8 cellular contexts compared by ENCODE assay signal in the genomic region with DNA sequence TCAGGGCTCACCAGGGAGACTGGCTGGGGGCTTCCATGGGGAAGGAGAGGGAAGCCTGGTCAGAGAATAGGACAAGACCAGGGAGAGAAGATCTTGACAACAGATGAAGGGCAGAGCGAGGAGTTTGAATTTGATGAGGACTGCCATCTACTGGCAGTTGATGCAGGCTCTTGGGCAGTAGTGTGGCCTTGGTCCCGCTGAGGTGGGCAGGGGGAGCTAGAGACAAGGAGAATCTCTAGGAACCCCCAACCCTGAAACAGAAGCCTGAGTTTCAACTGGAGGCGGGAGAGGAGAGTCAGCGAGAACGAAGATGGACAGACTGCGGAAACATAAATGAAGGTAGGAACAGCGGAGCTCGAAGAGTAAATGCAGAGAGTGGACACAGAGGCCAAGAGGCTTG.
DNase-seq lines count a peak whose midpoint lies in the region; ATAC-seq and TF ChIP-seq lines count a peak whose summit lies in the region.

No MANE protein-coding gene starts in this region.

- no peaks in the 10 kb centered on the region for H3K9me3 ChIP-seq in endodermal cell (ENCODE audit: control insufficient read depth, low read length)

- TF ChIP-seq CTCF in endodermal cell (conservative IDR thresholded peaks at IDR 0.05): peak; percentile 95

- H3K4me3 Mint-ChIP-seq in activated naive CD4-positive, alpha-beta T cell treated with anti-CD3 and anti-CD28 coated beads for 36 hours: no peak overlapping the region
- H3K4me3 Mint-ChIP-seq in endodermal cell: no peak overlapping the region

- no peaks in the 10 kb centered on the region for H3K4me1 ChIP-seq in endodermal cell (ENCODE audit: control insufficient read depth, insufficient read depth, low read length)
- no peaks in the 10 kb centered on the region for H3K4me1 ChIP-seq in mesendoderm (ENCODE audit: control insufficient read depth, low read depth, low read length)

- H3K23ac ChIP-seq in mesendoderm (ENCODE audit: low read length): no peak overlapping the region

- no peak overlapping the region for H3K4ac ChIP-seq in mesendoderm (ENCODE audit: low read depth, low read length)

- no peaks in the 10 kb centered on the region for H3K36me3 ChIP-seq in endodermal cell (ENCODE audit: control insufficient read depth, insufficient read depth, low read length)
- H3K36me3 ChIP-seq in mesendoderm (ENCODE audit: control insufficient read depth, insufficient read depth, low read length): no peaks in the 10 kb centered on the region

- no peaks in the 10 kb centered on the region for H3K79me2 ChIP-seq in mesendoderm (ENCODE audit: control insufficient read depth, insufficient read depth, low read length)

- no peak overlapping the region for H3K4me2 ChIP-seq in mesendoderm (ENCODE audit: low read length)

- no peaks in the 10 kb centered on the region for H3K36me3 Mint-ChIP-seq in activated naive CD4-positive, alpha-beta T cell treated with anti-CD3 and anti-CD28 coated beads for 36 hours (ENCODE audit: low read depth)
- H3K36me3 Mint-ChIP-seq in endodermal cell (ENCODE audit: low read depth): no peaks in the 10 kb centered on the region

- intact Hi-C loops in activated naive CD4-positive, alpha-beta T cell treated with anti-CD3 and anti-CD28 coated beads for 36 hours (cut with micrococcal nuclease): loop anchor here (1.0 to 2.0 kb wide), 4 partner anchors 83 to 361 kb away; no protein-coding TSS in a partner anchor

- H3K4me3 ChIP-seq in endodermal cell (ENCODE audit: low read length) (no peak overlapping the region), mesendoderm (ENCODE audit: low read length) (no peak overlapping the region)

- H2BK15ac ChIP-seq in mesendoderm (replicated peaks; ENCODE audit: low read depth): no peak overlapping the region

- H2BK5ac ChIP-seq in mesendoderm (ENCODE audit: low read length): no peak overlapping the region

- H3K27me3 Mint-ChIP-seq in activated naive CD4-positive, alpha-beta T cell treated with anti-CD3 and anti-CD28 coated beads for 36 hours (ENCODE audit: low read depth): no peaks in the 10 kb centered on the region
- H3K27me3 Mint-ChIP-seq in endodermal cell (ENCODE audit: insufficient read depth): peaks cover 2% of the 10 kb centered on the region

- 54 to 59% methylated on average over 8 of the region's 8 CpGs for WGBS in endodermal cell (ENCODE audit: insufficient coverage in 1 of 2, insufficient read length in 1 of 2), 2 experiments
- WGBS in mesendoderm (ENCODE audit: extremely low coverage, insufficient coverage, low lambda C conversion rate): no CpG with 5 or more reads among the region's 8 CpGs

- H3K27me3 ChIP-seq in endodermal cell (ENCODE audit: control insufficient read depth, insufficient read depth, low read length, poor library complexity, severe bottlenecking) (no peaks in the 10 kb centered on the region), mesendoderm (ENCODE audit: insufficient read depth, low read length, poor library complexity) (no peaks in the 10 kb centered on the region)

- no peaks in the 10 kb centered on the region for H3K79me1 ChIP-seq in mesendoderm (ENCODE audit: low read length)

- H4K5ac ChIP-seq in mesendoderm (ENCODE audit: low read length): no peak overlapping the region

- ATAC-seq in GM18519 (IDR thresholded peaks at IDR 0.05; ENCODE audit: low FRiP score, unreplicated experiment): no peak
- ATAC-seq in GM19324 (IDR thresholded peaks at IDR 0.05; ENCODE audit: low FRiP score, unreplicated experiment): no peak

- no peak overlapping the region for H2AK5ac ChIP-seq in mesendoderm (ENCODE audit: low read length)

- H2BK120ac ChIP-seq in mesendoderm (ENCODE audit: low read depth, low read length): no peak overlapping the region

- no peak overlapping the region for H4K8ac ChIP-seq in mesendoderm (ENCODE audit: low read depth, low read length)

- no peak overlapping the region for H3K18ac ChIP-seq in mesendoderm (ENCODE audit: low read length)

- no peak overlapping the region for H3K9ac ChIP-seq in endodermal cell (ENCODE audit: extremely low read depth, low read length, poor library complexity, severe bottlenecking)
- H3K9ac ChIP-seq in mesendoderm (ENCODE audit: low read length): no peak overlapping the region

- H3K4me1 Mint-ChIP-seq in activated naive CD4-positive, alpha-beta T cell treated with anti-CD3 and anti-CD28 coated beads for 36 hours (ENCODE audit: low read depth): no peaks in the 10 kb centered on the region
- no peaks in the 10 kb centered on the region for H3K4me1 Mint-ChIP-seq in endodermal cell

- H3K9me3 Mint-ChIP-seq in activated naive CD4-positive, alpha-beta T cell treated with anti-CD3 and anti-CD28 coated beads for 36 hours: no peaks in the 10 kb centered on the region
- H3K9me3 Mint-ChIP-seq in endodermal cell: no peaks in the 10 kb centered on the region

- CTCF ChIA-PET in activated naive CD4-positive, alpha-beta T cell treated with anti-CD3 and anti-CD28 coated beads for 36 hours (lab: Charles Lee): interaction anchor here (0.5 to 3.0 kb wide), 8 partner anchors 72 to 361 kb away, joined by 3 to 14 read pairs (median 4); no protein-coding TSS in a partner anchor

- no peak overlapping the region for H3K27ac ChIP-seq in endodermal cell (ENCODE audit: low read depth, low read length)
- H3K27ac ChIP-seq in mesendoderm (ENCODE audit: low read depth, low read length): no peak overlapping the region

- peak overlapping the region; percentile 6 for H3K56ac ChIP-seq in mesendoderm (ENCODE audit: low read length)

- DNase-seq in activated naive CD4-positive, alpha-beta T cell treated with anti-CD3 and anti-CD28 coated beads for 36 hours: peak; percentile 26
- no peak for DNase-seq in activated naive CD4-positive, alpha-beta T cell treated with anti-CD3 and anti-CD28 coated beads, Interleukin-2, amount 50 U/mL, for 16 hours
- DNase-seq in NCI-H82 treated with DMSO at 0.1 percent for 48 hours (lab: John Stamatoyannopoulos, UW; ENCODE audit: unreplicated experiment): peak; percentile 2
- DNase-seq in endodermal cell: peak; percentile 91
- peak; percentile 89 for DNase-seq in mesendoderm
- DNase-seq in cortex of kidney (lab: John Stamatoyannopoulos, UW): no peak

- H3K27ac Mint-ChIP-seq in activated naive CD4-positive, alpha-beta T cell treated with anti-CD3 and anti-CD28 coated beads for 36 hours: no peak overlapping the region
- no peak overlapping the region for H3K27ac Mint-ChIP-seq in endodermal cell

Comparison
In these comparisons a context has a peak if more than half of its experiments do, and no peak if none do; other contexts are left out.
1. DNase-seq: peak in activated naive CD4-positive, alpha-beta T cell treated with anti-CD3 and anti-CD28 coated beads for 36 hours (single experiment), NCI-H82 treated with DMSO at 0.1 percent for 48 hours (single experiment), endodermal cell (single experiment) and mesendoderm (single experiment); none in activated naive CD4-positive, alpha-beta T cell treated with anti-CD3 and anti-CD28 coated beads, Interleukin-2, amount 50 U/mL, for 16 hours (single experiment) and cortex of kidney (single experiment).